In the genomic region with DNA sequence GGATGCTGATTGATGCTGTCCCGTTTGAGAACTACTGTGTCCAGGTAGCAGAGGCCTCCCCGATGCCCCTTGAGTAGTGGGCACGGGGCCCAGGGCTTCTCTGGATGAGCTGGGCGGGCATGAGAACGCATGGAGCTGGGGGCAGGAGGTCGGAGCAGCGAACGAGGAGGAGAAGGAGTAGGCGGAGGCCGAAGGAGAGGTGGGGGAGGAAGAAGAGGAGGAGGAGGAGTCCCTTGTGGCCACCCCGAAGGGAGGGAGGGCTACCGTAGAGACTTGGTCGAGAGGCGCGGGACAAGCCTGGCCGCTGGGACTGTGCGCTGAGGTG, we compare ENCODE assay signal across 15 cellular contexts.
DNase-seq lines count a peak whose midpoint lies in the region; ATAC-seq, FAIRE-seq and TF ChIP-seq lines count a peak whose summit lies in the region.
"Had no signal": no experiment of that assay in that cellular context is flagged by ENCODE, and none has a peak within 500 bp of the region (broad histone marks: within the 10 kb centered on the region; RNA-seq: fewer than 3 reads in every experiment).

No MANE protein-coding gene starts in this region.

- H3K4me3 Mint-ChIP-seq in nephron progenitor cell: peak overlapping the region; percentile 83

- H3K9me3 Mint-ChIP-seq in nephron progenitor cell: peaks cover 12% of the 10 kb centered on the region

- H3K27me3 ChIP-seq in HUES64 (ENCODE audit: insufficient read depth, low read length) (peaks cover 60% of the 10 kb centered on the region), H1 (replicated peaks in 1 of 4; ENCODE audit: control insufficient read depth in 3 of 4, extremely low read depth in 1 of 4, insufficient read depth in 3 of 4, low read length in 3 of 4) (peaks cover 3 to 21% (median 15%) of the 10 kb centered on the region in 4 experiments), aorta (ENCODE audit: control insufficient read depth in 1 of 2, insufficient read depth in 2 of 2, low read length in 1 of 2) (no peaks in the 10 kb centered on the region)

- peaks cover 82% of the 10 kb centered on the region for H3K27me3 Mint-ChIP-seq in nephron progenitor cell (ENCODE audit: low read depth, poor library complexity)

- H3K4me3 ChIP-seq in HUES64 (ENCODE audit: low read length): peak overlapping the region; percentile 74
- peak overlapping the region; percentile 61 to 93 (median 76) for H3K4me3 ChIP-seq in H1 (ENCODE audit: extremely low read depth in 1 of 4, insufficient read depth in 2 of 4, low read depth in 3 of 4, low read length in 4 of 4)
- no peak overlapping the region for H3K4me3 ChIP-seq in aorta (ENCODE audit: low read length in 2 of 2)

- peaks cover 0 to 1% of the 10 kb centered on the region in 2 experiments for H4K20me1 ChIP-seq in H1 (replicated peaks in 1 of 2; ENCODE audit: control insufficient read depth in 1 of 2, insufficient read depth in 2 of 2, low read length in 2 of 2)

- intact Hi-C loops in aorta (cut with DNase I): no loop called here

- H3K36me3 ChIP-seq in HUES64 (ENCODE audit: insufficient read depth, low read length) (no peaks in the 10 kb centered on the region), H1 (ENCODE audit: control insufficient read depth in 2 of 4, insufficient read depth in 4 of 4, low read length in 3 of 4) (no peaks in the 10 kb centered on the region), aorta (ENCODE audit: control insufficient read depth in 1 of 2, insufficient read depth in 2 of 2, low read length in 1 of 2) (no peaks in the 10 kb centered on the region)
- H3K36me3 ChIP-seq: heart left ventricle, stomach had no signal

- no peak overlapping the region for H3K27ac Mint-ChIP-seq in nephron progenitor cell

- no peak overlapping the region for H3K56ac ChIP-seq in H1 (replicated peaks; ENCODE audit: insufficient read length, low read depth, low read length)

- H3K4me1 ChIP-seq in HUES64 (ENCODE audit: insufficient read depth, low read length) (no peaks in the 10 kb centered on the region), H1 (replicated peaks in 1 of 4; ENCODE audit: control insufficient read depth in 3 of 4, insufficient read depth in 4 of 4, low read length in 3 of 4) (peaks cover 0 to 2% (median under 1%) of the 10 kb centered on the region in 4 experiments; a peak in 2 of 7 replicates), aorta (ENCODE audit: control insufficient read depth in 1 of 2, insufficient read depth in 2 of 2, low read length in 2 of 2) (no peaks in the 10 kb centered on the region)

- no peak for ATAC-seq in aorta (ENCODE audit: low FRiP score)
- no peak for ATAC-seq in GM21526 (IDR thresholded peaks at IDR 0.05; ENCODE audit: low FRiP score, unreplicated experiment)
- ATAC-seq: heart left ventricle had no signal

- POLR2A ChIA-PET in H1 (lab: Charles Lee; ENCODE audit: partially characterized antibody): interaction anchor here (1.0 to 1.6 kb wide), 3 partner anchors 13 to 160 kb away, joined by 3 to 5 read pairs (median 4); no protein-coding TSS in a partner anchor

- TF ChIP-seq RAD21 in H1 (IDR thresholded peaks at IDR 0.05 in 1 of 2, conservative IDR thresholded peaks at IDR 0.05 in 1 of 2; ENCODE audit: low read depth in 2 of 2, low read length in 2 of 2): no peak

- peak overlapping the region; percentile 53 for H3K4ac ChIP-seq in H1 (replicated peaks; ENCODE audit: insufficient read length, low read depth, low read length)

- no peaks in the 10 kb centered on the region for H3K36me3 Mint-ChIP-seq in nephron progenitor cell (ENCODE audit: low read depth)
- H3K36me3 Mint-ChIP-seq: CD4-positive, CD25-positive, alpha-beta regulatory T cell had no signal

- H3K4me2 ChIP-seq in H1 (ENCODE audit: insufficient read depth in 1 of 2, low read depth in 2 of 2, low read length in 2 of 2): peak overlapping the region; percentile 78 to 93

- H2AFZ ChIP-seq in H1 (ENCODE audit: low read length): peak overlapping the region; percentile 76

- CTCF ChIA-PET in H1 (lab: Charles Lee; ENCODE audit: partially characterized antibody): interaction anchor here (0.9 to 2.3 kb wide), 9 partner anchors 13 to 144 kb away, joined by 3 to 8 read pairs (median 4); no protein-coding TSS in a partner anchor

- no peak overlapping the region for H2AK5ac ChIP-seq in H1 (ENCODE audit: low read depth, low read length)

- H2BK5ac ChIP-seq in H1 (ENCODE audit: low read depth, low read length): no peak overlapping the region

- peak overlapping the region; percentile 10; the same call in 1 of the 2 replicates for H2BK15ac ChIP-seq in H1 (ENCODE audit: low read length)

- H2BK20ac ChIP-seq in H1 (ENCODE audit: low read length): no peak overlapping the region

- peak overlapping the region; percentile 87; the same call in 1 of the 2 replicates for H2BK12ac ChIP-seq in H1 (ENCODE audit: low read depth, low read length)

- H3K27ac ChIP-seq in HUES64 (ENCODE audit: low read depth, low read length): no peak overlapping the region
- H3K27ac ChIP-seq in H1 (ENCODE audit: low read depth, low read length): no peak overlapping the region
- H3K27ac ChIP-seq in aorta (ENCODE audit: low read depth in 1 of 2, low read length in 2 of 2): no peak overlapping the region
- H3K27ac ChIP-seq: heart left ventricle, stomach had no signal

- H3K9me3 ChIP-seq in HUES64 (ENCODE audit: insufficient read depth, low read depth, low read length) (no peaks in the 10 kb centered on the region), H1 (ENCODE audit: insufficient read depth in 2 of 2, low read depth in 1 of 2, low read length in 1 of 2) (no peaks in the 10 kb centered on the region), aorta (ENCODE audit: control insufficient read depth, low read length) (no peaks in the 10 kb centered on the region)
- H3K9me3 ChIP-seq: heart left ventricle, stomach had no signal

- WGBS in HUES64: under 1% methylated on average over 17 of the region's 17 CpGs
- WGBS in H1 (ENCODE audit: extremely low coverage in 1 of 2, insufficient coverage in 1 of 2, insufficient read length in 1 of 2, insufficient replicate concordance in 2 of 2, low coverage in 1 of 2, low lambda C conversion rate in 2 of 2, missing lambda C conversion rate in 1 of 2), 2 experiments: 1% methylated on average over 17 of the region's 17 CpGs; no CpG with 5 or more reads in 1 of the 2 experiments
- WGBS in aorta, 2 donors: 0 to 1% methylated on average over 16 to 17 of the region's 17 CpGs

- H4K91ac ChIP-seq in H1 (replicated peaks; ENCODE audit: insufficient read length, low read length): peak overlapping the region; percentile 74

- no peak overlapping the region for H4K5ac ChIP-seq in H1 (ENCODE audit: insufficient read length, low read depth, low read length)

- TF ChIP-seq POLR2A in H1 (IDR thresholded peaks at IDR 0.05; ENCODE audit: control extremely low read depth in 1 of 2, low read depth in 2 of 2, low read length in 2 of 2): no peak

- no peak overlapping the region for H3K14ac ChIP-seq in H1 (ENCODE audit: insufficient read length)

- no peak overlapping the region for H2BK120ac ChIP-seq in H1 (replicated peaks; ENCODE audit: low read depth, low read length)

- peaks cover 13% of the 10 kb centered on the region for H3K23me2 ChIP-seq in H1 (ENCODE audit: low read depth, low read length)

- peak overlapping the region; percentile 80 for H4K8ac ChIP-seq in H1 (ENCODE audit: extremely low read depth, insufficient read depth, low read length)

- no peaks in the 10 kb centered on the region for H3K79me2 ChIP-seq in H1 (ENCODE audit: control insufficient read depth in 1 of 2, insufficient read depth in 2 of 2, low read length in 2 of 2)

- H3K9ac ChIP-seq in HUES64 (ENCODE audit: low read depth, low read length) (no peak overlapping the region), H1 (replicated peaks in 1 of 4; ENCODE audit: extremely low read depth in 1 of 4, low read depth in 3 of 4, low read length in 3 of 4) (no peak overlapping the region)

- TF ChIP-seq CTCF in H1 (IDR thresholded peaks at IDR 0.05; ENCODE audit: control extremely low read depth in 1 of 3, insufficient read depth in 1 of 3, low read depth in 1 of 3, low read length in 3 of 3) (no peak), nephron progenitor cell (IDR thresholded peaks at IDR 0.05) (no peak)

- H3K18ac ChIP-seq in H1 (ENCODE audit: extremely low read depth, low read length): peak overlapping the region; percentile 60

- H3K23ac ChIP-seq in H1 (ENCODE audit: insufficient read length): no peak overlapping the region

- peaks cover 12% of the 10 kb centered on the region for H3K4me1 Mint-ChIP-seq in nephron progenitor cell

- TF ChIP-seq EP300 in H1 (IDR thresholded peaks at IDR 0.05; ENCODE audit: borderline replicate concordance in 1 of 2, low read depth in 2 of 2, low read length in 2 of 2): no peak

- FAIRE-seq in H1 (lab: Jason Lieb, UNC): no peak
- FAIRE-seq: endometrium had no signal

- DNase-seq in ELF-1 (ENCODE audit: low read depth, low spot score): peak; percentile 18
- no peak for DNase-seq in H1 (ENCODE audit: low read depth in 1 of 2, low spot score in 2 of 2)
- DNase-seq in nephron progenitor cell: no peak
- DNase-seq in NCI-H1436 treated with DMSO at 0.1 percent for 48 hours (lab: John Stamatoyannopoulos, UW): no peak
- DNase-seq in aorta: no peak
- DNase-seq in NCI-H187 (lab: John Stamatoyannopoulos, UW): no peak
- DNase-seq: CD4-positive, CD25-positive, alpha-beta regulatory T cell; mesenchymal stem cell; NCI-H226; stimulated activated CD4-positive, alpha-beta T cell treated with anti-CD3 and anti-CD28 coated beads, Interleukin-4, amount 100 ng/mL, for 1 hour; stomach had no signal

- H3K79me1 ChIP-seq in H1 (ENCODE audit: low read depth, low read length): no peaks in the 10 kb centered on the region

TF ChIP-seq in H1, 55 proteins besides CTCF, POLR2A, EP300 and RAD21:
- TF ChIP-seq RBBP5 (IDR thresholded peaks at IDR 0.05; ENCODE audit: borderline replicate concordance, low read depth, low read length): no peak; the same call in 1 of the 2 replicates
- TF ChIP-seq SUZ12 (IDR thresholded peaks at IDR 0.05; ENCODE audit: low read length): peak; percentile 47; the same call in 1 of the 2 replicates

Comparison
In these comparisons a context has a peak if more than half of its experiments do, and no peak if none do; other contexts are left out.
1. H3K4me3 ChIP-seq: peak in HUES64 (single experiment) and H1 (4 of 4); none in aorta (0 of 2).